In genomic region chr2:130727286-130727924, GRCh38 we compare ENCODE assay signal across 8 cellular contexts. TPM values are rescaled to one million over a fixed set of nuclear protein-coding genes. Genes with fewer than 3 reads are reported as not detected.
DNase-seq lines count a peak whose midpoint lies in the region; ATAC-seq and TF ChIP-seq lines count a peak whose summit lies in the region.

No MANE protein-coding gene starts in this region.

- no peaks in the 10 kb centered on the region for H3K9me3 ChIP-seq in OCI-LY3 (ENCODE audit: insufficient read depth, low read length)

- DNase-seq in AG09319 (ENCODE audit: extremely low read depth, low read depth): peak; percentile 29
- peak; percentile 84 for DNase-seq in activated T-helper 1 cell treated with anti-CD3 and anti-CD28 coated beads, Interleukin-12 subunit alpha, Interleukin-12 subunit beta, Interleukin-2, Interleukin-4 antibody, amounts not matched to agents 30 ng/mL and 10 ng/mL and 1 ng/mL, durations not matched to agents 14 hours and 24 hours and 36 hours (ENCODE audit: low spot score)
- peak; percentile 49 for DNase-seq in fibroblast of the conjunctiva (ENCODE audit: low read depth)
- peak; percentile 94 for DNase-seq in neural crest cell (ENCODE audit: low read depth, low spot score)

- no peaks in the 10 kb centered on the region for H3K36me3 Mint-ChIP-seq in activated T-helper 1 cell treated with anti-CD3 and anti-CD28 coated beads, Interleukin-12 subunit alpha, Interleukin-12 subunit beta, Interleukin-2, Interleukin-4 antibody, amounts not matched to agents 30 ng/mL and 10 ng/mL and 1 ng/mL, durations not matched to agents 14 hours and 24 hours and 36 hours (ENCODE audit: low read depth)
- H3K36me3 Mint-ChIP-seq in neural crest cell (ENCODE audit: low read depth): no peaks in the 10 kb centered on the region
- H3K36me3 Mint-ChIP-seq in stimulated activated naive CD8-positive, alpha-beta T cell treated with anti-CD3 and anti-CD28 coated beads, Interleukin-15, Interleukin-2, amounts not matched to agents 100 ng/mL and 50 ng/mL, for 24 hours (ENCODE audit: low read depth): no peaks in the 10 kb centered on the region

- H3K4me3 Mint-ChIP-seq in activated T-helper 1 cell treated with anti-CD3 and anti-CD28 coated beads, Interleukin-12 subunit alpha, Interleukin-12 subunit beta, Interleukin-2, Interleukin-4 antibody, amounts not matched to agents 30 ng/mL and 10 ng/mL and 1 ng/mL, durations not matched to agents 14 hours and 24 hours and 36 hours: peak overlapping the region; percentile 76
- peak overlapping the region; percentile 86 for H3K4me3 Mint-ChIP-seq in neural crest cell
- peak overlapping the region; percentile 73 for H3K4me3 Mint-ChIP-seq in stimulated activated naive CD8-positive, alpha-beta T cell treated with anti-CD3 and anti-CD28 coated beads, Interleukin-15, Interleukin-2, amounts not matched to agents 100 ng/mL and 50 ng/mL, for 24 hours

- intact Hi-C loops in activated T-helper 1 cell treated with anti-CD3 and anti-CD28 coated beads, Interleukin-12 subunit alpha, Interleukin-12 subunit beta, Interleukin-2, Interleukin-4 antibody, amounts not matched to agents 30 ng/mL and 10 ng/mL and 1 ng/mL, durations not matched to agents 14 hours and 24 hours and 36 hours (cut with micrococcal nuclease): loop anchor here (1.0 to 5.0 kb wide), 4 partner anchors 70 to 377 kb away; partner anchors contain the start of gene FAM168B

- peak overlapping the region; percentile 62 for H3K27ac ChIP-seq in OCI-LY3 (ENCODE audit: low read length)

- H3K4me1 ChIP-seq in OCI-LY3 (ENCODE audit: low read length): peaks cover 13% of the 10 kb centered on the region

- ATAC-seq in GM19025 (IDR thresholded peaks at IDR 0.05; ENCODE audit: low read depth, unreplicated experiment): peak; percentile 90
- peak; percentile 97 for ATAC-seq in HG03354 (IDR thresholded peaks at IDR 0.05; ENCODE audit: poor library complexity, severe bottlenecking, unreplicated experiment)

- no peaks in the 10 kb centered on the region for H4K20me1 ChIP-seq in OCI-LY3 (ENCODE audit: insufficient read depth, low read length)

- H3K27me3 ChIP-seq in OCI-LY3 (ENCODE audit: low read depth, low read length): no peaks in the 10 kb centered on the region

- H3K36me3 ChIP-seq in OCI-LY3 (replicated peaks; ENCODE audit: low read depth, low read length): no peaks in the 10 kb centered on the region

- no peak for TF ChIP-seq CTCF in AG09319 (IDR thresholded peaks at IDR 0.05; ENCODE audit: low read depth, low read length)
- no peak for TF ChIP-seq CTCF in OCI-LY3 (IDR thresholded peaks at IDR 0.05; ENCODE audit: low read depth, low read length)
- TF ChIP-seq CTCF in neural crest cell (conservative IDR thresholded peaks at IDR 0.05): no peak

- peak overlapping the region; percentile 81 for H3K4me3 ChIP-seq in OCI-LY3 (ENCODE audit: low read length)

- peaks cover 4% of the 10 kb centered on the region for H3K9me3 Mint-ChIP-seq in activated T-helper 1 cell treated with anti-CD3 and anti-CD28 coated beads, Interleukin-12 subunit alpha, Interleukin-12 subunit beta, Interleukin-2, Interleukin-4 antibody, amounts not matched to agents 30 ng/mL and 10 ng/mL and 1 ng/mL, durations not matched to agents 14 hours and 24 hours and 36 hours
- H3K9me3 Mint-ChIP-seq in neural crest cell: peaks cover 4% of the 10 kb centered on the region
- H3K9me3 Mint-ChIP-seq in stimulated activated naive CD8-positive, alpha-beta T cell treated with anti-CD3 and anti-CD28 coated beads, Interleukin-15, Interleukin-2, amounts not matched to agents 100 ng/mL and 50 ng/mL, for 24 hours: no peaks in the 10 kb centered on the region

- H2AFZ ChIP-seq in OCI-LY3 (ENCODE audit: low read depth, low read length): peak overlapping the region; percentile 69

- peak overlapping the region; percentile 93 for H3K4me2 ChIP-seq in OCI-LY3 (ENCODE audit: low read length)

- H3K27ac Mint-ChIP-seq in activated T-helper 1 cell treated with anti-CD3 and anti-CD28 coated beads, Interleukin-12 subunit alpha, Interleukin-12 subunit beta, Interleukin-2, Interleukin-4 antibody, amounts not matched to agents 30 ng/mL and 10 ng/mL and 1 ng/mL, durations not matched to agents 14 hours and 24 hours and 36 hours: peak overlapping the region; percentile 57
- peak overlapping the region; percentile 85 for H3K27ac Mint-ChIP-seq in neural crest cell (ENCODE audit: unreplicated experiment)
- peak overlapping the region; percentile 21 for H3K27ac Mint-ChIP-seq in stimulated activated naive CD8-positive, alpha-beta T cell treated with anti-CD3 and anti-CD28 coated beads, Interleukin-15, Interleukin-2, amounts not matched to agents 100 ng/mL and 50 ng/mL, for 24 hours

- H3K4me1 Mint-ChIP-seq in activated T-helper 1 cell treated with anti-CD3 and anti-CD28 coated beads, Interleukin-12 subunit alpha, Interleukin-12 subunit beta, Interleukin-2, Interleukin-4 antibody, amounts not matched to agents 30 ng/mL and 10 ng/mL and 1 ng/mL, durations not matched to agents 14 hours and 24 hours and 36 hours (ENCODE audit: low read depth): peaks cover 12% of the 10 kb centered on the region
- H3K4me1 Mint-ChIP-seq in neural crest cell: peaks cover 5% of the 10 kb centered on the region
- peaks cover 19% of the 10 kb centered on the region for H3K4me1 Mint-ChIP-seq in stimulated activated naive CD8-positive, alpha-beta T cell treated with anti-CD3 and anti-CD28 coated beads, Interleukin-15, Interleukin-2, amounts not matched to agents 100 ng/mL and 50 ng/mL, for 24 hours (ENCODE audit: low read depth)

- no peaks in the 10 kb centered on the region for H3K79me2 ChIP-seq in OCI-LY3 (ENCODE audit: low read length)

- H3K9ac ChIP-seq in OCI-LY3 (ENCODE audit: low read length): peak overlapping the region; percentile 84

- H3K27me3 Mint-ChIP-seq in activated T-helper 1 cell treated with anti-CD3 and anti-CD28 coated beads, Interleukin-12 subunit alpha, Interleukin-12 subunit beta, Interleukin-2, Interleukin-4 antibody, amounts not matched to agents 30 ng/mL and 10 ng/mL and 1 ng/mL, durations not matched to agents 14 hours and 24 hours and 36 hours (ENCODE audit: insufficient read depth): peaks cover 12% of the 10 kb centered on the region
- peaks cover 22% of the 10 kb centered on the region for H3K27me3 Mint-ChIP-seq in neural crest cell (ENCODE audit: low read depth)
- H3K27me3 Mint-ChIP-seq in stimulated activated naive CD8-positive, alpha-beta T cell treated with anti-CD3 and anti-CD28 coated beads, Interleukin-15, Interleukin-2, amounts not matched to agents 100 ng/mL and 50 ng/mL, for 24 hours: peaks cover 4% of the 10 kb centered on the region

RNA-seq across cellular contexts. Expression of gene GPR148, which starts 1.5 kb away (rescaled TPM):
- not detected in 2 replicates for total RNA-seq in activated T-helper 1 cell treated with anti-CD3 and anti-CD28 coated beads, Interleukin-12 subunit alpha, Interleukin-12 subunit beta, Interleukin-2, Interleukin-4 antibody, amounts not matched to agents 30 ng/mL and 10 ng/mL and 1 ng/mL, durations not matched to agents 14 hours and 24 hours and 36 hours
- not detected in 2 replicates for total RNA-seq in neural crest cell

RNA-seq across cellular contexts. Expression of gene AMER3, which starts 27.9 kb away (rescaled TPM):
- not detected in 2 replicates for total RNA-seq in activated T-helper 1 cell treated with anti-CD3 and anti-CD28 coated beads, Interleukin-12 subunit alpha, Interleukin-12 subunit beta, Interleukin-2, Interleukin-4 antibody, amounts not matched to agents 30 ng/mL and 10 ng/mL and 1 ng/mL, durations not matched to agents 14 hours and 24 hours and 36 hours
- 1.3 and 1.4 TPM in 2 replicates for total RNA-seq in neural crest cell

Comparison
In these comparisons a context has a peak if more than half of its experiments do, and no peak if none do; other contexts are left out.
1. Peak in every context shown above with its lines: DNase-seq, ATAC-seq, H3K4me3 ChIP-seq and H3K27ac ChIP-seq.
2. DNase-seq: peak in every context shown above with its lines; median percentile 94 in neural crest cell; 84 in activated T-helper 1 cell treated with anti-CD3 and anti-CD28 coated beads, Interleukin-12 subunit alpha, Interleukin-12 subunit beta, Interleukin-2, Interleukin-4 antibody, amounts not matched to agents 30 ng/mL and 10 ng/mL and 1 ng/mL, durations not matched to agents 14 hours and 24 hours and 36 hours; 49 in fibroblast of the conjunctiva; 29 in AG09319.
3. H3K27ac Mint-ChIP-seq: peak in every context shown above with its lines; median percentile 85 in neural crest cell; 57 in activated T-helper 1 cell treated with anti-CD3 and anti-CD28 coated beads, Interleukin-12 subunit alpha, Interleukin-12 subunit beta, Interleukin-2, Interleukin-4 antibody, amounts not matched to agents 30 ng/mL and 10 ng/mL and 1 ng/mL, durations not matched to agents 14 hours and 24 hours and 36 hours; 21 in stimulated activated naive CD8-positive, alpha-beta T cell treated with anti-CD3 and anti-CD28 coated beads, Interleukin-15, Interleukin-2, amounts not matched to agents 100 ng/mL and 50 ng/mL, for 24 hours.